Comparison of ENCODE assay signal across 1 cellular context in the genomic region with DNA sequence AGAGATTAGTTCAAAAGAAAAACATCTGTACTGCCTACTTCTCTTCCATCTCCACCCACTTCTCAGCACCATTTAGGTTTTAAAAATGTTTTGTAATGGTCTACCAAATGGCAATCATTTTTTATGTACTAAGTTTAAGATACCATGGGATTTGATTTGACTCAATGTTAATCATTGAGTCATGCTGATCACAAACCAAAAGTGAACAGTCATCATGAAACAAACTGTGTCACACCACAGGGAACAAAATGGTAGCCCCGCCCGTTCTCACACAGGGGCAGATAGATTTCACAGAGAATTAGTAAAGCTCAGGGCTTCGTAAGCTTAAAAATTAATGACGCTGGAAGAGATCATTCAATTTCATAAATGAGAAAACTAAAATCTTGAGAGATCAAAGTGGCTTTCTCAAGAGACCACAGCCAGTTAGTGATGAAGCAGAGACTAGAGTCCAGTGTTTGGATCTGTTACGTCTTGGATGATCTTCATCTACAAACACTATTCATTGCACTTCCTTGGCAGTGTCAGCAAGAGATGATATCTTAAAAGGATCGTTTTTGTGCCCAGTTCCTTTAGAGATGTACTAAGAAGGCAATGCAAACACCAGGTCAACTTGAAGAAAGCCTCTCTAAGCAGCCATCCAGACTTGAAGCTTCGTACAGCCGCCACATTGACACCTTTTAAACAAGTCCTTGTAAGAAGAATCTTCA.
TF ChIP-seq lines count a peak whose summit lies in the region.

No MANE protein-coding gene starts in this region.

TF ChIP-seq in WTC11, 78 proteins besides CTCF, POLR2A, EP300 and RAD21 (continued from another document):
- TF ChIP-seq, protein P1, sequence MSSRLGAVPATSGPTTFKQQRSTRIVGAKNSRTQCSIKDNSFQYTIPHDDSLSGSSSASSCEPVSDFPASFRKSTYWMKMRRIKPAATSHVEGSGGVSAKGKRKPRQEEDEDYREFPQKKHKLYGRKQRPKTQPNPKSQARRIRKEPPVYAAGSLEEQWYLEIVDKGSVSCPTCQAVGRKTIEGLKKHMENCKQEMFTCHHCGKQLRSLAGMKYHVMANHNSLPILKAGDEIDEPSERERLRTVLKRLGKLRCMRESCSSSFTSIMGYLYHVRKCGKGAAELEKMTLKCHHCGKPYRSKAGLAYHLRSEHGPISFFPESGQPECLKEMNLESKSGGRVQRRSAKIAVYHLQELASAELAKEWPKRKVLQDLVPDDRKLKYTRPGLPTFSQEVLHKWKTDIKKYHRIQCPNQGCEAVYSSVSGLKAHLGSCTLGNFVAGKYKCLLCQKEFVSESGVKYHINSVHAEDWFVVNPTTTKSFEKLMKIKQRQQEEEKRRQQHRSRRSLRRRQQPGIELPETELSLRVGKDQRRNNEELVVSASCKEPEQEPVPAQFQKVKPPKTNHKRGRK (CRISPR knock-in tag; IDR thresholded peaks at IDR 0.05; ENCODE audit: borderline replicate concordance) = no peak
- no peak for TF ChIP-seq FOXP1 (CRISPR knock-in tag; IDR thresholded peaks at IDR 0.05; ENCODE audit: borderline replicate concordance)
- TF ChIP-seq ZNF671 (CRISPR knock-in tag; IDR thresholded peaks at IDR 0.05) = no peak
- no peak for TF ChIP-seq SMAD3 (CRISPR knock-in tag; IDR thresholded peaks at IDR 0.05; ENCODE audit: borderline replicate concordance)
- no peak for TF ChIP-seq NR3C1 (CRISPR knock-in tag; conservative IDR thresholded peaks at IDR 0.05; ENCODE audit: low read depth)
- no peak for TF ChIP-seq MXD4 (CRISPR knock-in tag; IDR thresholded peaks at IDR 0.05; ENCODE audit: borderline replicate concordance)
- no peak for TF ChIP-seq EMX1 (CRISPR knock-in tag; IDR thresholded peaks at IDR 0.05)
- TF ChIP-seq, protein P2, sequence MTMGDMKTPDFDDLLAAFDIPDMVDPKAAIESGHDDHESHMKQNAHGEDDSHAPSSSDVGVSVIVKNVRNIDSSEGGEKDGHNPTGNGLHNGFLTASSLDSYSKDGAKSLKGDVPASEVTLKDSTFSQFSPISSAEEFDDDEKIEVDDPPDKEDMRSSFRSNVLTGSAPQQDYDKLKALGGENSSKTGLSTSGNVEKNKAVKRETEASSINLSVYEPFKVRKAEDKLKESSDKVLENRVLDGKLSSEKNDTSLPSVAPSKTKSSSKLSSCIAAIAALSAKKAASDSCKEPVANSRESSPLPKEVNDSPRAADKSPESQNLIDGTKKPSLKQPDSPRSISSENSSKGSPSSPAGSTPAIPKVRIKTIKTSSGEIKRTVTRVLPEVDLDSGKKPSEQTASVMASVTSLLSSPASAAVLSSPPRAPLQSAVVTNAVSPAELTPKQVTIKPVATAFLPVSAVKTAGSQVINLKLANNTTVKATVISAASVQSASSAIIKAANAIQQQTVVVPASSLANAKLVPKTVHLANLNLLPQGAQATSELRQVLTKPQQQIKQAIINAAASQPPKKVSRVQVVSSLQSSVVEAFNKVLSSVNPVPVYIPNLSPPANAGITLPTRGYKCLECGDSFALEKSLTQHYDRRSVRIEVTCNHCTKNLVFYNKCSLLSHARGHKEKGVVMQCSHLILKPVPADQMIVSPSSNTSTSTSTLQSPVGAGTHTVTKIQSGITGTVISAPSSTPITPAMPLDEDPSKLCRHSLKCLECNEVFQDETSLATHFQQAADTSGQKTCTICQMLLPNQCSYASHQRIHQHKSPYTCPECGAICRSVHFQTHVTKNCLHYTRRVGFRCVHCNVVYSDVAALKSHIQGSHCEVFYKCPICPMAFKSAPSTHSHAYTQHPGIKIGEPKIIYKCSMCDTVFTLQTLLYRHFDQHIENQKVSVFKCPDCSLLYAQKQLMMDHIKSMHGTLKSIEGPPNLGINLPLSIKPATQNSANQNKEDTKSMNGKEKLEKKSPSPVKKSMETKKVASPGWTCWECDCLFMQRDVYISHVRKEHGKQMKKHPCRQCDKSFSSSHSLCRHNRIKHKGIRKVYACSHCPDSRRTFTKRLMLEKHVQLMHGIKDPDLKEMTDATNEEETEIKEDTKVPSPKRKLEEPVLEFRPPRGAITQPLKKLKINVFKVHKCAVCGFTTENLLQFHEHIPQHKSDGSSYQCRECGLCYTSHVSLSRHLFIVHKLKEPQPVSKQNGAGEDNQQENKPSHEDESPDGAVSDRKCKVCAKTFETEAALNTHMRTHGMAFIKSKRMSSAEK (CRISPR knock-in tag; IDR thresholded peaks at IDR 0.05; ENCODE audit: borderline replicate concordance) = no peak
- TF ChIP-seq, protein P3, sequence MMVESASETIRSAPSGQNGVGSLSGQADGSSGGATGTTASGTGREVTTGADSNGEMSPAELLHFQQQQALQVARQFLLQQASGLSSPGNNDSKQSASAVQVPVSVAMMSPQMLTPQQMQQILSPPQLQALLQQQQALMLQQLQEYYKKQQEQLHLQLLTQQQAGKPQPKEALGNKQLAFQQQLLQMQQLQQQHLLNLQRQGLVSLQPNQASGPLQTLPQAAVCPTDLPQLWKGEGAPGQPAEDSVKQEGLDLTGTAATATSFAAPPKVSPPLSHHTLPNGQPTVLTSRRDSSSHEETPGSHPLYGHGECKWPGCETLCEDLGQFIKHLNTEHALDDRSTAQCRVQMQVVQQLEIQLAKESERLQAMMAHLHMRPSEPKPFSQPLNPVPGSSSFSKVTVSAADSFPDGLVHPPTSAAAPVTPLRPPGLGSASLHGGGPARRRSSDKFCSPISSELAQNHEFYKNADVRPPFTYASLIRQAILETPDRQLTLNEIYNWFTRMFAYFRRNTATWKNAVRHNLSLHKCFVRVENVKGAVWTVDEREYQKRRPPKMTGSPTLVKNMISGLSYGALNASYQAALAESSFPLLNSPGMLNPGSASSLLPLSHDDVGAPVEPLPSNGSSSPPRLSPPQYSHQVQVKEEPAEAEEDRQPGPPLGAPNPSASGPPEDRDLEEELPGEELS (CRISPR knock-in tag; IDR thresholded peaks at IDR 0.05) = no peak
- TF ChIP-seq, protein P4, sequence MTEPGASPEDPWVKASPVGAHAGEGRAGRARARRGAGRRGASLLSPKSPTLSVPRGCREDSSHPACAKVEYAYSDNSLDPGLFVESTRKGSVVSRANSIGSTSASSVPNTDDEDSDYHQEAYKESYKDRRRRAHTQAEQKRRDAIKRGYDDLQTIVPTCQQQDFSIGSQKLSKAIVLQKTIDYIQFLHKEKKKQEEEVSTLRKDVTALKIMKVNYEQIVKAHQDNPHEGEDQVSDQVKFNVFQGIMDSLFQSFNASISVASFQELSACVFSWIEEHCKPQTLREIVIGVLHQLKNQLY (CRISPR knock-in tag; IDR thresholded peaks at IDR 0.05) = no peak
- no peak for TF ChIP-seq TP53 (CRISPR knock-in tag; IDR thresholded peaks at IDR 0.05)
- TF ChIP-seq ELF4 (CRISPR knock-in tag; IDR thresholded peaks at IDR 0.05; ENCODE audit: low read depth) = no peak
